8 cellular contexts compared by ENCODE assay signal in genomic region chr12:70849265-70849960, GRCh38.
DNase-seq lines count a peak whose midpoint lies in the region; ATAC-seq and TF ChIP-seq lines count a peak whose summit lies in the region.

No MANE protein-coding gene starts in this region.

- no peak overlapping the region for H3K27ac Mint-ChIP-seq in mesothelial cell of epicardium
- no peak overlapping the region for H3K27ac Mint-ChIP-seq in stimulated activated naive CD8-positive, alpha-beta T cell treated with anti-CD3 and anti-CD28 coated beads, Interleukin-15, amount 100 ng/mL, for 72 hours

- H3K4me3 Mint-ChIP-seq in mesothelial cell of epicardium, result no peak overlapping the region
- H3K4me3 Mint-ChIP-seq in stimulated activated naive CD8-positive, alpha-beta T cell treated with anti-CD3 and anti-CD28 coated beads, Interleukin-15, amount 100 ng/mL, for 72 hours, result no peak overlapping the region

- no peaks in the 10 kb centered on the region for H3K4me1 Mint-ChIP-seq in mesothelial cell of epicardium
- H3K4me1 Mint-ChIP-seq in stimulated activated naive CD8-positive, alpha-beta T cell treated with anti-CD3 and anti-CD28 coated beads, Interleukin-15, amount 100 ng/mL, for 72 hours, result no peaks in the 10 kb centered on the region

- TF ChIP-seq CTCF in mesothelial cell of epicardium (IDR thresholded peaks at IDR 0.05; ENCODE audit: unreplicated experiment), result peak; percentile 20

- TF ChIP-seq EP300 in Ishikawa (IDR thresholded peaks at IDR 0.05; ENCODE audit: borderline replicate concordance), result no peak

- ATAC-seq in stimulated activated naive CD8-positive, alpha-beta T cell treated with anti-CD3 and anti-CD28 coated beads, Interleukin-15, amount 100 ng/mL, for 72 hours, result no peak
- ATAC-seq in HG03045 (IDR thresholded peaks at IDR 0.05; ENCODE audit: unreplicated experiment) (no peak), HG03432 (IDR thresholded peaks at IDR 0.05; ENCODE audit: unreplicated experiment) (no peak)

- H3K9me3 Mint-ChIP-seq in mesothelial cell of epicardium, result no peaks in the 10 kb centered on the region
- no peaks in the 10 kb centered on the region for H3K9me3 Mint-ChIP-seq in stimulated activated naive CD8-positive, alpha-beta T cell treated with anti-CD3 and anti-CD28 coated beads, Interleukin-15, amount 100 ng/mL, for 72 hours

- no peaks in the 10 kb centered on the region for H3K36me3 Mint-ChIP-seq in mesothelial cell of epicardium

- in situ Hi-C loops in T47D (cut with HindIII; ENCODE audit: low pct_unique_long_range_greater_than_20kb, low sequenced_read_pairs), result no loop called here

- peaks cover 8% of the 10 kb centered on the region for H3K27me3 Mint-ChIP-seq in mesothelial cell of epicardium (ENCODE audit: low read depth)
- no peaks in the 10 kb centered on the region for H3K27me3 Mint-ChIP-seq in stimulated activated naive CD8-positive, alpha-beta T cell treated with anti-CD3 and anti-CD28 coated beads, Interleukin-15, amount 100 ng/mL, for 72 hours

- peak; percentile 15 for DNase-seq in DMS114 treated with DMSO at 0.1 percent for 48 hours (lab: John Stamatoyannopoulos, UW; ENCODE audit: unreplicated experiment)
- peak; percentile 37 to 63 for DNase-seq in T47D (ENCODE audit: low read depth in 1 of 2, low spot score in 1 of 2)
- no peak for DNase-seq in mesothelial cell of epicardium (ENCODE audit: low spot score in 2 of 2, unreplicated experiment in 2 of 2)
- DNase-seq in stimulated activated naive CD8-positive, alpha-beta T cell treated with anti-CD3 and anti-CD28 coated beads, Interleukin-15, amount 100 ng/mL, for 72 hours, result no peak
- no peak for DNase-seq in HK-2 (ENCODE audit: unreplicated experiment)

- peak; percentile 56 for TF ChIP-seq RAD21 in Ishikawa (IDR thresholded peaks at IDR 0.05; ENCODE audit: low read depth)

TF ChIP-seq in Ishikawa, 13 proteins besides CTCF, POLR2A, EP300 and RAD21:
- TF ChIP-seq YY1 (IDR thresholded peaks at IDR 0.05; ENCODE audit: low read depth) (no peak), NFIC (IDR thresholded peaks at IDR 0.05) (no peak), TEAD4 (IDR thresholded peaks at IDR 0.05) (no peak), REST (IDR thresholded peaks at IDR 0.05; ENCODE audit: low read depth) (no peak), TAF1 (IDR thresholded peaks at IDR 0.05; ENCODE audit: low read depth) (no peak), TCF12 (IDR thresholded peaks at IDR 0.05; ENCODE audit: low read depth) (no peak), FOXM1 (IDR thresholded peaks at IDR 0.05; ENCODE audit: borderline replicate concordance, low read depth) (no peak), CEBPB (IDR thresholded peaks at IDR 0.05) (no peak), USF1 (IDR thresholded peaks at IDR 0.05) (no peak), CREB1 (IDR thresholded peaks at IDR 0.05; ENCODE audit: low read depth) (no peak), EGR1 (IDR thresholded peaks at IDR 0.05) (no peak), ZBTB7A (IDR thresholded peaks at IDR 0.05; ENCODE audit: low read depth) (no peak), MAX (IDR thresholded peaks at IDR 0.05) (no peak)

Comparison
In these comparisons a context has a peak if more than half of its experiments do, and no peak if none do; other contexts are left out.
1. DNase-seq: peak in DMS114 treated with DMSO at 0.1 percent for 48 hours (single experiment) and T47D (2 of 2); none in mesothelial cell of epicardium (0 of 2), stimulated activated naive CD8-positive, alpha-beta T cell treated with anti-CD3 and anti-CD28 coated beads, Interleukin-15, amount 100 ng/mL, for 72 hours (0 of 2) and HK-2 (single experiment).